Comparison of ENCODE assay signal across 13 cellular contexts in the genomic region with DNA sequence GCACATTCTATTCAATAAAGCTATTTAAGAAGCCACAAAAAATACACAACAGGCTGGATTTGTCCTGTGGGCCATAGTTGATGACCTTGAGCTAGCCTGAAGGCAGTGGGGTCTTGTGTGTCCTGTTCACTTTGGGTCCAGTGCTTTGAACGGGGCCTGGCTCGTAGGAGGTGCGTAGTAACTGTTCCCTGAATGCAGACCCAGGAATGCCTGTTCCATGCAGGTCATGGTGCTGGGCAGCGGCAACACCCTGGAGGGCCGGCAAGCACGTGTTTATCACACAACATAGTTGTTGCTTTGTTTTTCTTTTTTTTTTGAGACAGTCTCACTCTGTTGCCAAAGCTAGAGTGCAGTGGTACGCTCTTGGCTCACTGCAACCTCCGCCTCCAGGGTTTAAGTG.
"Had no signal": no experiment of that assay in that cellular context is flagged by ENCODE, and none has a peak within 500 bp of the region (broad histone marks: within the 10 kb centered on the region; RNA-seq: fewer than 3 reads in every experiment).

No MANE protein-coding gene starts in this region.

- H3K27ac ChIP-seq: epithelial cell of prostate, gastrocnemius medialis, parathyroid adenoma, psoas muscle had no signal

- FAIRE-seq: small intestine had no signal

- DNase-seq: effector memory CD8-positive, alpha-beta T cell; gastrocnemius medialis; mammary epithelial cell; nucleus accumbens; psoas muscle; small intestine; stimulated activated CD4-positive, alpha-beta T cell treated with anti-CD3 and anti-CD28 coated beads, Interleukin-2, amount 100 ng/mL, for 48 hours; stimulated activated naive CD4-positive, alpha-beta T cell treated with Interleukin-2 at 50 U/mL for 16 hours; trophoblast cell had no signal

- H3K36me3 ChIP-seq: gastrocnemius medialis had no signal

- H3K4me1 ChIP-seq: psoas muscle had no signal

- H3K4me3 ChIP-seq: esophagus muscularis mucosa, gastrocnemius medialis, psoas muscle had no signal

- H2AFZ ChIP-seq: parathyroid adenoma had no signal

- H3K27me3 ChIP-seq: esophagus muscularis mucosa, gastrocnemius medialis had no signal

- H3K9me3 ChIP-seq: esophagus muscularis mucosa, gastrocnemius medialis, psoas muscle had no signal

- H3K9ac ChIP-seq: parathyroid adenoma had no signal

- ATAC-seq: effector memory CD8-positive, alpha-beta T cell; gastrocnemius medialis; naive thymus-derived CD8-positive, alpha-beta T cell; psoas muscle had no signal
